In the genomic region with DNA sequence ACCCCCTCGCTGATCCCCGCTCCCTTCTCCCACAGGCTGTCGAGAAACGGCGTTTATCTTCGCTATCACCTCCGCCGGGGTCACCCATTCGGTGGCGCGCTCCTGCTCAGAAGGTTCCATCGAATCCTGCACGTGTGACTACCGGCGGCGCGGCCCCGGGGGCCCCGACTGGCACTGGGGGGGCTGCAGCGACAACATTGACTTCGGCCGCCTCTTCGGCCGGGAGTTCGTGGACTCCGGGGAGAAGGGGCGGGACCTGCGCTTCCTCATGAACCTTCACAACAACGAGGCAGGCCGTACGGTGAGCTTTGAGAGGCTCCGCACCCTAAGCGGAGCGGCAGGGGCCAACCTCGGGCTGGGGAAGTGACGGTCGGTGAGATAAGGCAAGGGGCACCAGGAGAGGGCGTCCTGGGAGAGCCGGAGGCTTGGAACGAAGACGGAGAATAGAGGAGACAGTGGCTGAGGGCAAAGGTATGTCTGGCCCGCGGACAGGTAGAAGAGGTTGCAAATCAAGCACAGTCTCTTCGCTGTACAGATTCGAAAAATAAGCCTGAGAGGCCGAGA, we compare ENCODE assay signal across 8 cellular contexts. TPM values are rescaled to one million over a fixed set of nuclear protein-coding genes. Genes with fewer than 3 reads are reported as not detected.
A peak's percentile ranks its signal among the peaks of the same experiment; 100 is the strongest.
DNase-seq lines count a peak whose midpoint lies in the region; ATAC-seq, FAIRE-seq and TF ChIP-seq lines count a peak whose summit lies in the region.

No MANE protein-coding gene starts in this region.

- H3K4me2 ChIP-seq in OCI-LY1 (ENCODE audit: low read length) (peak overlapping the region; percentile 55), osteoblast (ENCODE audit: insufficient read depth, low read length) (no peak overlapping the region)

- H4K20me1 ChIP-seq in OCI-LY1 (ENCODE audit: insufficient read depth, low read length) (no peaks in the 10 kb centered on the region), osteoblast (ENCODE audit: insufficient read depth, low read length) (no peaks in the 10 kb centered on the region)

- H3K9me2 ChIP-seq in OCI-LY1 (ENCODE audit: low read depth, low read length) = no peaks in the 10 kb centered on the region

- H3K36me3 ChIP-seq in OCI-LY1 (ENCODE audit: insufficient read depth, low read length) (no peaks in the 10 kb centered on the region), osteoblast (ENCODE audit: insufficient read depth, low read length) (no peaks in the 10 kb centered on the region)

- H3K4me3 ChIP-seq in OCI-LY1 (ENCODE audit: low read depth, low read length, poor library complexity, severe bottlenecking) = peak overlapping the region; percentile 39
- H3K4me3 ChIP-seq in osteoblast (ENCODE audit: insufficient read depth, low read length) = no peak overlapping the region

- H3K27ac ChIP-seq in OCI-LY1 (ENCODE audit: low read depth, low read length, poor library complexity, severe bottlenecking) (no peak overlapping the region), osteoblast (ENCODE audit: low read depth, low read length) (no peak overlapping the region)

- H3K79me2 ChIP-seq in OCI-LY1 (ENCODE audit: insufficient read depth, low read length) = no peaks in the 10 kb centered on the region
- no peaks in the 10 kb centered on the region for H3K79me2 ChIP-seq in osteoblast (ENCODE audit: insufficient read depth, low read length)

- intact Hi-C loops in sciatic nerve (cut with DNase I) = no loop called here

- no peak for ATAC-seq in sciatic nerve

- no peaks in the 10 kb centered on the region for H3F3A ChIP-seq in OCI-LY1 (ENCODE audit: insufficient read depth, low read length)

- no peak overlapping the region for H2AFZ ChIP-seq in OCI-LY1 (ENCODE audit: low read length)
- H2AFZ ChIP-seq in osteoblast (ENCODE audit: low read length) = no peak overlapping the region

- peak; percentile 37 for DNase-seq in ELR (ENCODE audit: low read depth)
- peak; percentile 14 for DNase-seq in effector CD4-positive, alpha-beta T cell
- DNase-seq in osteoblast (ENCODE audit: insufficient read length, low spot score, missing footprints) = peak; percentile 75
- no peak for DNase-seq in NCI-H1092 (lab: John Stamatoyannopoulos, UW)
- no peak for DNase-seq in frontal cortex (ENCODE audit: low spot score in 2 of 2)
- no peak for DNase-seq in NCI-H1436 (lab: John Stamatoyannopoulos, UW)
- no peak for DNase-seq in sciatic nerve (ENCODE audit: low spot score)

- no peak overlapping the region for H3K9ac ChIP-seq in OCI-LY1 (ENCODE audit: low read length)

- peaks cover 35% of the 10 kb centered on the region for H3K4me1 ChIP-seq in OCI-LY1 (ENCODE audit: insufficient read depth, low read length, severe bottlenecking)
- H3K4me1 ChIP-seq in osteoblast (ENCODE audit: insufficient read depth, low read length) = peaks cover 19% of the 10 kb centered on the region

- TF ChIP-seq CTCF in OCI-LY1 (IDR thresholded peaks at IDR 0.05; ENCODE audit: low read length) (peak; percentile 31; the same call in 1 of the 2 replicates), osteoblast (IDR thresholded peaks at IDR 0.05; ENCODE audit: extremely low read depth, low read depth, low read length) (no peak)

- H3K9me3 ChIP-seq in OCI-LY1 (ENCODE audit: low read length) (no peaks in the 10 kb centered on the region), osteoblast (ENCODE audit: low read depth, low read length) (no peaks in the 10 kb centered on the region)

- no peaks in the 10 kb centered on the region; the same call in 1 of the 2 replicates for H3K27me3 ChIP-seq in OCI-LY1 (ENCODE audit: insufficient read depth, low read length)
- peaks cover 71% of the 10 kb centered on the region for H3K27me3 ChIP-seq in osteoblast (ENCODE audit: insufficient read depth, low read length)

- no peak for FAIRE-seq in frontal cortex (lab: Jason Lieb, UNC)

RNA-seq across cellular contexts. Expression of gene WNT1, which starts 2.3 kb away (rescaled TPM):
- total RNA-seq in osteoblast (not detected in 2 replicates), frontal cortex (not detected), sciatic nerve (not detected)

RNA-seq across cellular contexts. Expression of gene WNT10B, which starts 8.9 kb away (rescaled TPM):
- total RNA-seq in osteoblast = 0.29 and 0.36 TPM in 2 replicates
- 3.7 TPM for total RNA-seq in frontal cortex
- 1.1 TPM for total RNA-seq in sciatic nerve

RNA-seq across cellular contexts. Expression of gene DDN, which starts 18.7 kb away (rescaled TPM):
- under 0.01 and 0.29 TPM in 2 replicates for total RNA-seq in osteoblast
- 14.7 TPM for total RNA-seq in frontal cortex
- total RNA-seq in sciatic nerve = not detected

RNA-seq across cellular contexts. Expression of gene ARF3, which starts 23.2 kb away (rescaled TPM):
- total RNA-seq in osteoblast (51.9 and 53.9 TPM in 2 replicates), frontal cortex (67.7 TPM), sciatic nerve (112 TPM)

RNA-seq across cellular contexts. Expression of gene PRKAG1, which starts 38.1 kb away (rescaled TPM):
- total RNA-seq in osteoblast (81.3 and 89.0 TPM in 2 replicates), frontal cortex (29.3 TPM), sciatic nerve (46.4 TPM)

Comparison
In these comparisons a context has a peak if more than half of its experiments do, and no peak if none do; other contexts are left out.
1. DNase-seq: peak in ELR (single experiment), effector CD4-positive, alpha-beta T cell (single experiment) and osteoblast (single experiment); none in NCI-H1092 (single experiment), frontal cortex (0 of 2), NCI-H1436 (single experiment) and sciatic nerve (single experiment).
2. RNA of gene DDN, which starts 18.7 kb away (total RNA-seq): 14.7 TPM in frontal cortex (single experiment); not detected in sciatic nerve (single experiment) and under 0.01 to 0.29 TPM in osteoblast; every median in the first group is over 10 times any median in the second.